ENCODE assay signal across 10 cellular contexts in genomic region chr16:89246383-89246902, GRCh38. TPM values are rescaled to one million over a fixed set of nuclear protein-coding genes. Genes with fewer than 3 reads are reported as not detected.
DNase-seq lines count a peak whose midpoint lies in the region; ATAC-seq, FAIRE-seq and TF ChIP-seq lines count a peak whose summit lies in the region.
"Had no signal": no experiment of that assay in that cellular context is flagged by ENCODE, and none has a peak within 500 bp of the region (broad histone marks: within the 10 kb centered on the region; RNA-seq: fewer than 3 reads in every experiment).

No MANE protein-coding gene starts in this region.

- H3K9me3 Mint-ChIP-seq in Calu3 (ENCODE audit: low read depth, unreplicated experiment): peaks cover 8% of the 10 kb centered on the region

- no peak for TF ChIP-seq EP300 in ovary (IDR thresholded peaks at IDR 0.05)

- H3K79me2 ChIP-seq in PC-9 (ENCODE audit: low read depth) (peaks cover 4% of the 10 kb centered on the region), endothelial cell of umbilical vein (ENCODE audit: control insufficient read depth, insufficient read depth, low read length) (no peaks in the 10 kb centered on the region)

- H3K4me1 ChIP-seq in PC-9 (replicated peaks; ENCODE audit: insufficient read depth) (no peaks in the 10 kb centered on the region), endothelial cell of umbilical vein (ENCODE audit: control insufficient read depth, extremely low read depth, insufficient read depth, low read length) (peaks cover 2% of the 10 kb centered on the region), ovary (ENCODE audit: insufficient read depth) (peaks cover 5% of the 10 kb centered on the region)

- H3K4me3 ChIP-seq in PC-9 (peak overlapping the region; percentile 80; the same call in 1 of the 2 replicates), endothelial cell of umbilical vein (replicated peaks in 1 of 3; ENCODE audit: insufficient read depth in 1 of 3, low read depth in 1 of 3, low read length in 3 of 3) (peak overlapping the region in 1 of 3 experiments; percentile 23), ovary (peak overlapping the region; percentile 34)

- DNase-seq in Calu3 (no peak), PC-9 (no peak), endothelial cell of umbilical vein (ENCODE audit: low read depth, low spot score) (no peak), ovary (no peak), A172 (ENCODE audit: low spot score) (no peak)

- dilution Hi-C loops in endothelial cell of umbilical vein (cut with MboI; ENCODE audit: extremely low pct_ligation_motif_present, low sequenced_read_pairs): no loop called here

- H3K27ac ChIP-seq in PC-9 (no peak overlapping the region), endothelial cell of umbilical vein (ENCODE audit: insufficient read depth, low read depth, low read length) (no peak overlapping the region), ovary (peak overlapping the region in 1 of 2 donors; percentile 6)

- peaks cover 42% of the 10 kb centered on the region for H3K27me3 Mint-ChIP-seq in Calu3 (ENCODE audit: unreplicated experiment)

- H3K9me1 ChIP-seq in endothelial cell of umbilical vein (replicated peaks; ENCODE audit: control insufficient read depth, extremely low read depth, insufficient read depth, low read length): no peaks in the 10 kb centered on the region

- no peak for TF ChIP-seq CTCF in Calu3 (IDR thresholded peaks at IDR 0.05; ENCODE audit: unreplicated experiment)
- no peak for TF ChIP-seq CTCF in PC-9 (conservative IDR thresholded peaks at IDR 0.05)
- TF ChIP-seq CTCF in endothelial cell of umbilical vein (IDR thresholded peaks at IDR 0.05; ENCODE audit: extremely low read depth in 1 of 2, insufficient read depth in 1 of 2, low read depth in 1 of 2, low read length in 2 of 2): no peak
- TF ChIP-seq CTCF in ovary (IDR thresholded peaks at IDR 0.05): no peak

- H3K4me1 Mint-ChIP-seq in Calu3 (ENCODE audit: low read depth, unreplicated experiment): peaks cover 9% of the 10 kb centered on the region

- H3K36me3 ChIP-seq in PC-9 (ENCODE audit: low read depth) (no peaks in the 10 kb centered on the region), endothelial cell of umbilical vein (ENCODE audit: control insufficient read depth in 2 of 2, extremely low read depth in 1 of 2, insufficient read depth in 2 of 2, low read length in 2 of 2) (no peaks in the 10 kb centered on the region), ovary (no peaks in the 10 kb centered on the region)

- no peak overlapping the region for H3K9ac ChIP-seq in endothelial cell of umbilical vein (replicated peaks; ENCODE audit: extremely low read depth, insufficient read depth, low read length)

- 40 to 51% (median 40%) methylated on average over 13 of the region's 13 CpGs for WGBS in ovary, 3 donors

- H4K20me1 ChIP-seq in PC-9 (ENCODE audit: insufficient read depth) (no peaks in the 10 kb centered on the region), endothelial cell of umbilical vein (replicated peaks; ENCODE audit: control insufficient read depth, extremely low read depth, insufficient read depth, low read length) (no peaks in the 10 kb centered on the region)

- ATAC-seq in esophagus mucosa (no peak), GM21786 (IDR thresholded peaks at IDR 0.05; ENCODE audit: unreplicated experiment) (no peak), GM21360 (IDR thresholded peaks at IDR 0.05; ENCODE audit: unreplicated experiment) (no peak)

- H3K4me2 ChIP-seq in PC-9: peak overlapping the region; percentile 90
- no peak overlapping the region for H3K4me2 ChIP-seq in endothelial cell of umbilical vein (ENCODE audit: insufficient read depth, low read length)

- POLR2A ChIA-PET in PC-9 (lab: Charles Lee; ENCODE audit: unreplicated experiment) (interaction anchor here (0.6 kb wide), 1 partner anchor 319 kb away, joined by 5 read pairs; no protein-coding TSS in a partner anchor), endothelial cell of umbilical vein (lab: Charles Lee) (no interaction called here)

- CTCF ChIA-PET in Calu3 (lab: Charles Lee) (no interaction called here), PC-9 (lab: Charles Lee) (interaction anchor here (0.7 kb wide), 2 partner anchors 85 to 319 kb away, joined by 3 to 11 read pairs; no protein-coding TSS in a partner anchor), endothelial cell of umbilical vein (lab: Charles Lee) (interaction anchor here (1.2 to 1.4 kb wide), 3 partner anchors 11 to 47 kb away, joined by 3 to 4 read pairs (median 3); no protein-coding TSS in a partner anchor)

- BruUV-seq in Calu3 (replicated peaks; lab: Mats Ljungman, UMichigan) (no TSS peak), PC-9 (replicated peaks; lab: Mats Ljungman, UMichigan) (TSS peak; percentile 64), endothelial cell of umbilical vein (replicated peaks; lab: Mats Ljungman, UMichigan) (no TSS peak)

- no peaks in the 10 kb centered on the region for H3K9me3 ChIP-seq in PC-9 (ENCODE audit: insufficient read depth, low read depth)
- no peaks in the 10 kb centered on the region for H3K9me3 ChIP-seq in endothelial cell of umbilical vein (replicated peaks; ENCODE audit: control insufficient read depth, insufficient read depth, low read length)
- no peaks in the 10 kb centered on the region for H3K9me3 ChIP-seq in ovary

- TF ChIP-seq POLR2A in endothelial cell of umbilical vein (IDR thresholded peaks at IDR 0.05; ENCODE audit: low read depth, low read length): no peak
- TF ChIP-seq POLR2A in ovary (IDR thresholded peaks at IDR 0.05): no peak

- H3K36me3 Mint-ChIP-seq in Calu3 (ENCODE audit: insufficient read depth, unreplicated experiment): peaks cover 43% of the 10 kb centered on the region

- peak overlapping the region; percentile 63 for H3K27ac Mint-ChIP-seq in Calu3 (ENCODE audit: unreplicated experiment)

- H3K9me2 ChIP-seq in PC-9 (ENCODE audit: insufficient read depth): no peaks in the 10 kb centered on the region

- intact Hi-C loops in Calu3 (cut with micrococcal nuclease; ENCODE audit: unreplicated experiment): no loop called here
- intact Hi-C loops in PC-9 (cut with micrococcal nuclease; ENCODE audit: unreplicated experiment): loop anchor here (10.0 kb wide), 1 partner anchor 458 kb away; the partner anchor contains the start of gene SPATA2L
- intact Hi-C loops in endothelial cell of umbilical vein (cut with micrococcal nuclease): no loop called here
- intact Hi-C loops in ovary (cut with DNase I): loop anchor here in 3 of 4 donors (2.0 to 10.0 kb wide), 3 partner anchors 238 to 318 kb away; partner anchors contain the start of gene RPL13 (in 1 of the 3)

- no peaks in the 10 kb centered on the region for H3K27me3 ChIP-seq in PC-9 (ENCODE audit: insufficient read depth, low read depth)
- no peaks in the 10 kb centered on the region for H3K27me3 ChIP-seq in endothelial cell of umbilical vein (ENCODE audit: control insufficient read depth in 2 of 2, insufficient read depth in 2 of 2, low read length in 2 of 2)
- no peaks in the 10 kb centered on the region for H3K27me3 ChIP-seq in ovary

- peak overlapping the region; percentile 64 for H3K4me3 Mint-ChIP-seq in Calu3 (ENCODE audit: low read depth, unreplicated experiment)

- no peak for FAIRE-seq in endothelial cell of umbilical vein (lab: Jason Lieb, UNC)
- FAIRE-seq: RCC 7860 had no signal

- H3F3A ChIP-seq in PC-9 (ENCODE audit: insufficient read depth, low read depth): peaks cover 21% of the 10 kb centered on the region; the same call in 1 of the 2 replicates

- H2AFZ ChIP-seq in PC-9: peak overlapping the region; percentile 85; the same call in 1 of the 2 replicates
- peak overlapping the region; percentile 80 for H2AFZ ChIP-seq in endothelial cell of umbilical vein (ENCODE audit: low read depth, low read length)

TF ChIP-seq in endothelial cell of umbilical vein, 7 proteins besides CTCF, POLR2A, EP300 and RAD21:
- TF ChIP-seq GATA2 (IDR thresholded peaks at IDR 0.05; ENCODE audit: insufficient read depth, insufficient read length, low read depth, low read length) (no peak), POLR2AphosphoS5 (IDR thresholded peaks at IDR 0.05; ENCODE audit: insufficient read depth, low read depth, low read length) (no peak), EZH2 (IDR thresholded peaks at IDR 0.05; ENCODE audit: borderline replicate concordance, low read depth, low read length, severe bottlenecking) (no peak), FOS (IDR thresholded peaks at IDR 0.05; ENCODE audit: borderline replicate concordance, insufficient read depth, low read length) (no peak)
- TF ChIP-seq, protein P1, sequence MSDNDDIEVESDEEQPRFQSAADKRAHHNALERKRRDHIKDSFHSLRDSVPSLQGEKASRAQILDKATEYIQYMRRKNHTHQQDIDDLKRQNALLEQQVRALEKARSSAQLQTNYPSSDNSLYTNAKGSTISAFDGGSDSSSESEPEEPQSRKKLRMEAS (IDR thresholded peaks at IDR 0.05; ENCODE audit: insufficient read depth, insufficient read length): no peak
TF ChIP-seq in endothelial cell of umbilical vein: peak in this region for 0.

RNA-seq across cellular contexts. Expression of gene ZNF778, which starts 28.9 kb away (rescaled TPM):
- total RNA-seq in Calu3 (2022) (15.3 and 16.6 TPM in 2 replicates), PC-9 (2021) (9.5 and 15.7 TPM in 2 replicates), endothelial cell of umbilical vein (7.1 and 10.9 TPM in 2 replicates), ovary (10 to 100 TPM in 3 of 7 donors, 1 to 10 TPM in 4; 7.8 to 71.9 (median 8.4) TPM), esophagus mucosa (5.3 TPM)
- polyA plus RNA-seq in endothelial cell of umbilical vein (3.8 and 4.8 TPM in 2 replicates), ovary (1 to 10 TPM; 1.8 to 5.0 TPM)
- 3.6 and 3.7 TPM in 2 replicates for polyA plus RNA-seq in endothelial cell of umbilical vein (2011; cell fraction: cytosol; rRNA removed)
- 10.3 and 15.6 TPM in 2 replicates for polyA plus RNA-seq in endothelial cell of umbilical vein (2011; cell fraction: nucleus; rRNA removed)
- 5.0 and 9.2 TPM in 2 replicates for polyA plus RNA-seq in endothelial cell of umbilical vein (2012)
- 9.7 and 19.6 TPM in 2 replicates for polyA minus RNA-seq in endothelial cell of umbilical vein
- polyA minus RNA-seq in endothelial cell of umbilical vein (2011; cell fraction: cytosol; rRNA and poly(A)+ RNA removed): 16.4 TPM
- 4.4 and 8.0 TPM in 2 replicates for polyA minus RNA-seq in endothelial cell of umbilical vein (2011; cell fraction: nucleus; rRNA and poly(A)+ RNA removed)
- 8.8 and 10.5 TPM in 2 replicates for total RNA-seq in A172 (2014; rRNA removed; shearing (Covaris generic))

RNA-seq across cellular contexts. Expression of gene SLC22A31, which starts 46.1 kb away (rescaled TPM):
- total RNA-seq in Calu3 (2022) (0.52 and 2.0 TPM in 2 replicates), PC-9 (2021) (2.5 and 5.4 TPM in 2 replicates), endothelial cell of umbilical vein (not detected in 2 replicates), ovary (1 to 10 TPM in 5 of 7 donors, under 1 TPM in 1, not detected in 1; 0.94 to 7.8 (median 3.6) TPM), esophagus mucosa (not detected)
- polyA plus RNA-seq in endothelial cell of umbilical vein (0.75 and 1.0 TPM in 2 replicates), ovary (1 to 10 TPM in 1 of 2 donors, not detected in 1; 2.0 TPM)
- 0.23 and 0.47 TPM in 2 replicates for polyA plus RNA-seq in endothelial cell of umbilical vein (2011; cell fraction: cytosol; rRNA removed)
- polyA plus RNA-seq in endothelial cell of umbilical vein (2011; cell fraction: nucleus; rRNA removed): 7.2 and 7.3 TPM in 2 replicates
- polyA plus RNA-seq in endothelial cell of umbilical vein (2012): 0.37 and 1.1 TPM in 2 replicates
- 0.19 and 0.38 TPM in 2 replicates for polyA minus RNA-seq in endothelial cell of umbilical vein
- polyA minus RNA-seq in endothelial cell of umbilical vein (2011; cell fraction: cytosol; rRNA and poly(A)+ RNA removed): not detected
- 0.72 and 0.96 TPM in 2 replicates for polyA minus RNA-seq in endothelial cell of umbilical vein (2011; cell fraction: nucleus; rRNA and poly(A)+ RNA removed)
- not detected in 2 replicates for total RNA-seq in A172 (2014; rRNA removed; shearing (Covaris generic))
- total RNA-seq: skeletal muscle tissue had no signal

Comparison
In these comparisons a context has a peak if more than half of its experiments do, and no peak if none do; other contexts are left out.
1. intact Hi-C loops: an anchor here in PC-9 (10.0 kb wide) and ovary (2.0 to 10.0 kb wide); none called in Calu3 and endothelial cell of umbilical vein.